In the genomic region with DNA sequence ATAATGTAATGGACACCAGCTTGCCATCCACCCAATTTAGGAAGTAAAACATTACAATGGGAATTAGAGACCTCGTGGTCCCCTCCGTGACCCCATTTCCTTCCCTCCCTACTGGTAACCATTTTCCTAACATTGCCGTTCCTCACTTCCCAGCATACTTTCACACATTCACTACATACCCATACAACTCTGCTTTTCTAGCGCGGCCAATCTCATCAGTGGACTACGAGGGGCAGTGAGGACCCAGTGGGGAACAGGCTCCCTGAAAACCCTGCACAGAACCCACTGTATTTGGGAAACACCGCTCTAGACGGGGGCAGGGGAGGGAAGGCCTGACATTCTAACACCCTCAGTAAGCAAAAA, we compare ENCODE assay signal across 1 cellular context.
TF ChIP-seq lines count a peak whose summit lies in the region.

No MANE protein-coding gene starts in this region.

TF ChIP-seq in liver, 16 proteins besides CTCF, POLR2A, EP300 and RAD21 (continued from another document):
- TF ChIP-seq SP1 (IDR thresholded peaks at IDR 0.05) (no peak), JUND (IDR thresholded peaks at IDR 0.05) (no peak), MAX (IDR thresholded peaks at IDR 0.05) (no peak), FOXA1 (IDR thresholded peaks at IDR 0.05) (no peak), YY1 (IDR thresholded peaks at IDR 0.05) (no peak), HNF4G (IDR thresholded peaks at IDR 0.05) (no peak), EGR1 (IDR thresholded peaks at IDR 0.05; ENCODE audit: low read depth in 2 of 2) (no peak)
